20 cellular contexts compared by ENCODE assay signal in the genomic region with DNA sequence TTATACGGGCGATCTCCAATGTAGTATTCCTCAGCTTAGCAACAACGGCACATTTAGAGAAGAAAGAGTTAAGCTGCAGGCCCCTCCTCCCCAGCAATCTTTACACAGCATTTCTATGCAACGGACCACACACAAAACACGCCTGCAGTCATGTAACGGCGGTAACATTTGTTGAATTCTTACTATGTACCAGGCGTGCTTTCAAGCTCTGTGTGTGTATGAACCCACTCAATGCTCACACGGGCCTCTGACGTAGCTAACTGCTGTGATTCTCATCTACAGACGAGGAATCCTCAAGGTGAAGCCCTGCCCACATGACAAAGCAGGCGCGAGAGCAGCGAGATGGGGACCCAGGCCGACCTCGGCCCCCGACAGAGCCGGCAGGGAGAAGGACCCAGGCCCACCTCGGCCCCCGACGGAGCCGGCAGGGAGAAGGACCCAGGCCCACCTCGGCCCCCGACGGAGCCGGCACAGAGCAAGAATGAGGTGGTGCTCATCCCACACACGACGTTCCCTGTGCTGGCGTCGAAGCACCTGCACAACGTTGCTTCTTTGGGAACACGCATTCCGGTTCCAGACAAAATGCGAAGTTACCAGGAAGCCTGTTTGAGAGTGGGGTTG.
"Had no signal": no experiment of that assay in that cellular context is flagged by ENCODE, and none has a peak within 500 bp of the region (broad histone marks: within the 10 kb centered on the region; RNA-seq: fewer than 3 reads in every experiment).

No MANE protein-coding gene starts in this region.

- ATAC-seq: effector memory CD8-positive, alpha-beta T cell; gastrocnemius medialis; left lung; lower lobe of right lung; natural killer cell; psoas muscle; sciatic nerve had no signal

- H3K4me1 ChIP-seq: gastrocnemius medialis, left lung, lower lobe of right lung, psoas muscle had no signal

- H3K27ac ChIP-seq: epithelial cell of prostate, esophagus muscularis mucosa, gastrocnemius medialis, left lung, lower lobe of right lung, parathyroid adenoma, psoas muscle had no signal

- H3K27ac Mint-ChIP-seq: dendritic cell treated with granulocyte-macrophage colony-stimulating factor and Interleukin-4, amounts not matched to agents 40 ng/mL and 50 ng/mL, for 4 days; effector memory CD8-positive, alpha-beta T cell; memory B cell; natural killer cell had no signal

- H3K27me3 ChIP-seq: esophagus muscularis mucosa, gastrocnemius medialis, left lung, tibial artery had no signal

- H3K9me3 Mint-ChIP-seq: dendritic cell treated with granulocyte-macrophage colony-stimulating factor and Interleukin-4, amounts not matched to agents 40 ng/mL and 50 ng/mL, for 4 days; effector memory CD8-positive, alpha-beta T cell; memory B cell; natural killer cell had no signal

- H3K36me3 Mint-ChIP-seq: natural killer cell had no signal

- H3K9me3 ChIP-seq: esophagus muscularis mucosa, gastrocnemius medialis, left lung, lower lobe of right lung, psoas muscle, tibial artery had no signal

- DNase-seq: cerebellar nuclear complex; effector memory CD8-positive, alpha-beta T cell; gastrocnemius medialis; immature natural killer cell; left lung; lower lobe of right lung; natural killer cell; psoas muscle; retina; stimulated activated CD4-positive, alpha-beta T cell treated with anti-CD3 and anti-CD28 coated beads, Interleukin-12 subunit alpha, Interleukin-12 subunit beta, amount 100 ng/mL, for 4 hours; stimulated activated naive CD4-positive, alpha-beta T cell treated with Interleukin-2 at 50 U/mL for 16 hours had no signal

- H3K4me3 Mint-ChIP-seq: dendritic cell treated with granulocyte-macrophage colony-stimulating factor and Interleukin-4, amounts not matched to agents 40 ng/mL and 50 ng/mL, for 4 days; effector memory CD8-positive, alpha-beta T cell; memory B cell; mesothelial cell of epicardium; natural killer cell had no signal

- H3K27me3 Mint-ChIP-seq: effector memory CD8-positive, alpha-beta T cell had no signal

- H3K4me3 ChIP-seq: esophagus muscularis mucosa, gastrocnemius medialis, left lung, lower lobe of right lung, psoas muscle, skin epidermis, tibial artery had no signal

- H3K4me1 Mint-ChIP-seq: memory B cell had no signal
